ENCODE assay signal across 19 cellular contexts in the genomic region with DNA sequence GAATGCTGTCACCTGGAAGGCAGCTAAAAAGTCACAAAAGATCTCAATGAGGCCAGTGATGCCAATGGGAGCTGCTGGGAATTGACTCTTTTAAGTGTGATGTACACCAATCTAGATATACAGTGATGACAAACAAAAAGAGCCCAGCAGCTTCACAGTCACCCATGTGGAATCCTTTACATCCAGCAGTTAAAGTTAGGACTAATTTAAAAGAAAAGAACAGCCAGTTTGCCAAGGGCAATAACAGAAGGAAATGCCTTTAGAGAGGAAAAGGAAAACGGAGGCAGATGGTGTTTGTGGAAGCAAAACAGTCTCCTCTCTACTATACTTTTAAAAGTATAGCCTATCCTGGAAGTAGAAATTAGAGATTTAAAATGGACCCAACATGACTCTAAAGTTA.
A peak's percentile ranks its signal among the peaks of the same experiment; 100 is the strongest.
DNase-seq lines count a peak whose midpoint lies in the region; ATAC-seq, FAIRE-seq and TF ChIP-seq lines count a peak whose summit lies in the region.
"Had no signal": no experiment of that assay in that cellular context is flagged by ENCODE, and none has a peak within 500 bp of the region (broad histone marks: within the 10 kb centered on the region; RNA-seq: fewer than 3 reads in every experiment).

No MANE protein-coding gene starts in this region.

- H3K4me3 ChIP-seq in endothelial cell of umbilical vein (replicated peaks in 1 of 3; ENCODE audit: insufficient read depth in 1 of 3, low read depth in 1 of 3, low read length in 3 of 3) (no peak overlapping the region), smooth muscle cell (no peak overlapping the region), coronary artery (no peak overlapping the region)
- H3K4me3 ChIP-seq: GM12878, GM23338 had no signal

- H3K4me3 Mint-ChIP-seq in nephron progenitor cell, result no peak overlapping the region
- H3K4me3 Mint-ChIP-seq: CD4-positive, alpha-beta memory T cell; GM23338; H9 had no signal

- intact Hi-C loops in endothelial cell of umbilical vein (cut with micrococcal nuclease), result loop anchor here (1.0 to 10.0 kb wide), 5 partner anchors 25 to 1061 kb away; no protein-coding TSS in a partner anchor

- no peaks in the 10 kb centered on the region for H3K36me3 ChIP-seq in endothelial cell of umbilical vein (ENCODE audit: control insufficient read depth in 2 of 2, extremely low read depth in 1 of 2, insufficient read depth in 2 of 2, low read length in 2 of 2)
- no peaks in the 10 kb centered on the region for H3K36me3 ChIP-seq in smooth muscle cell (ENCODE audit: low read depth)

- H3K9me1 ChIP-seq in endothelial cell of umbilical vein (replicated peaks; ENCODE audit: control insufficient read depth, extremely low read depth, insufficient read depth, low read length), result no peaks in the 10 kb centered on the region

- peak; percentile 79 for FAIRE-seq in endothelial cell of umbilical vein (lab: Jason Lieb, UNC)
- FAIRE-seq: GM12878, GM19239 had no signal

- peaks cover 41% of the 10 kb centered on the region for H3K4me1 ChIP-seq in endothelial cell of umbilical vein (ENCODE audit: control insufficient read depth, extremely low read depth, insufficient read depth, low read length)
- H3K4me1 ChIP-seq in smooth muscle cell (ENCODE audit: low read depth), result no peaks in the 10 kb centered on the region
- H3K4me1 ChIP-seq: Caco-2 had no signal

- peak; percentile 63 for TF ChIP-seq POLR2A in endothelial cell of umbilical vein (IDR thresholded peaks at IDR 0.05; ENCODE audit: low read depth, low read length)

- ATAC-seq in GM19328 (IDR thresholded peaks at IDR 0.05; ENCODE audit: unreplicated experiment) (no peak), HG02678 (IDR thresholded peaks at IDR 0.05; ENCODE audit: unreplicated experiment) (no peak)
- ATAC-seq: GM12878, GM23338, HCT116 had no signal

- no peaks in the 10 kb centered on the region for H3K4me1 Mint-ChIP-seq in nephron progenitor cell
- H3K4me1 Mint-ChIP-seq: CD4-positive, alpha-beta memory T cell; GM23338 had no signal

- H3K27me3 Mint-ChIP-seq in nephron progenitor cell (ENCODE audit: low read depth, poor library complexity), result no peaks in the 10 kb centered on the region
- H3K27me3 Mint-ChIP-seq: CD4-positive, alpha-beta memory T cell had no signal

- no TSS peak for BruUV-seq in endothelial cell of umbilical vein (replicated peaks; lab: Mats Ljungman, UMichigan)

- dilution Hi-C loops in endothelial cell of umbilical vein (cut with MboI; ENCODE audit: extremely low pct_ligation_motif_present, low sequenced_read_pairs), result no loop called here

- no peaks in the 10 kb centered on the region for H3K9me3 ChIP-seq in endothelial cell of umbilical vein (replicated peaks; ENCODE audit: control insufficient read depth, insufficient read depth, low read length)
- no peaks in the 10 kb centered on the region for H3K9me3 ChIP-seq in smooth muscle cell (replicated peaks; ENCODE audit: low read depth)
- H3K9me3 ChIP-seq: Caco-2 had no signal

- TF ChIP-seq CTCF in endothelial cell of umbilical vein (IDR thresholded peaks at IDR 0.05; ENCODE audit: extremely low read depth in 1 of 2, insufficient read depth in 1 of 2, low read depth in 1 of 2, low read length in 2 of 2) (no peak), nephron progenitor cell (IDR thresholded peaks at IDR 0.05) (no peak), smooth muscle cell (IDR thresholded peaks at IDR 0.05; ENCODE audit: borderline replicate concordance, insufficient read depth, poor library complexity, severe bottlenecking) (no peak), coronary artery (IDR thresholded peaks at IDR 0.05) (no peak)

- H3K27me3 ChIP-seq in endothelial cell of umbilical vein (ENCODE audit: control insufficient read depth in 2 of 2, insufficient read depth in 2 of 2, low read length in 2 of 2) (no peaks in the 10 kb centered on the region), smooth muscle cell (ENCODE audit: low read depth) (no peaks in the 10 kb centered on the region)

- DNase-seq in dermis blood vessel endothelial cell, result peak; percentile 93
- peak; percentile 93 for DNase-seq in endothelial cell of umbilical vein (ENCODE audit: low read depth, low spot score)
- no peak for DNase-seq in nephron progenitor cell
- no peak for DNase-seq in smooth muscle cell (lab: John Stamatoyannopoulos, UW; ENCODE audit: unreplicated experiment)
- DNase-seq in coronary artery (ENCODE audit: low spot score), result no peak
- DNase-seq: C1 segment of cervical spinal cord; Caco-2; CD4-positive, alpha-beta memory T cell; DMS 273 treated with DMSO at 0.1 percent for 48 hours; DMS79; EL; GDM1; H9 had no signal

- POLR2A ChIA-PET in endothelial cell of umbilical vein (lab: Charles Lee), result interaction anchor here (0.6 kb wide), 1 partner anchor 15 kb away, joined by 3 read pairs; no protein-coding TSS in a partner anchor

- peak overlapping the region; percentile 49 for H3K9ac ChIP-seq in endothelial cell of umbilical vein (replicated peaks; ENCODE audit: extremely low read depth, insufficient read depth, low read length)
- H3K9ac ChIP-seq in smooth muscle cell (ENCODE audit: low read depth), result no peak overlapping the region

- H4K20me1 ChIP-seq in endothelial cell of umbilical vein (replicated peaks; ENCODE audit: control insufficient read depth, extremely low read depth, insufficient read depth, low read length) (no peaks in the 10 kb centered on the region), smooth muscle cell (ENCODE audit: low read depth) (no peaks in the 10 kb centered on the region)

- CTCF ChIA-PET in endothelial cell of umbilical vein (lab: Charles Lee), result no interaction called here

- H3K27ac ChIP-seq in endothelial cell of umbilical vein (ENCODE audit: insufficient read depth, low read depth, low read length) (peak overlapping the region; percentile 85), smooth muscle cell (ENCODE audit: low read depth) (no peak overlapping the region), coronary artery (no peak overlapping the region)

- H3K4me2 ChIP-seq in endothelial cell of umbilical vein (ENCODE audit: insufficient read depth, low read length) (peak overlapping the region; percentile 78), smooth muscle cell (peak overlapping the region; percentile 2)
- H3K4me2 ChIP-seq: GM23338 had no signal

- WGBS in smooth muscle cell (ENCODE audit: low lambda C conversion rate), result 10% methylated on average over 1 of the region's 1 CpG

- H3K9me3 Mint-ChIP-seq in nephron progenitor cell, result no peaks in the 10 kb centered on the region

- peak overlapping the region; percentile 53 for H2AFZ ChIP-seq in endothelial cell of umbilical vein (ENCODE audit: low read depth, low read length)
- H2AFZ ChIP-seq in smooth muscle cell (ENCODE audit: low read depth), result peak overlapping the region; percentile 50
- H2AFZ ChIP-seq: GM23338 had no signal

- peak overlapping the region; percentile 37 for H3K27ac Mint-ChIP-seq in nephron progenitor cell
- H3K27ac Mint-ChIP-seq: CD4-positive, alpha-beta memory T cell; GM23338; H9 had no signal

- H3K79me2 ChIP-seq in endothelial cell of umbilical vein (ENCODE audit: control insufficient read depth, insufficient read depth, low read length) (no peaks in the 10 kb centered on the region), smooth muscle cell (ENCODE audit: low read depth) (no peaks in the 10 kb centered on the region)

- H3K36me3 Mint-ChIP-seq in nephron progenitor cell (ENCODE audit: low read depth), result no peaks in the 10 kb centered on the region
- H3K36me3 Mint-ChIP-seq: CD4-positive, alpha-beta memory T cell had no signal

- H3F3A ChIP-seq in smooth muscle cell (ENCODE audit: low read depth), result no peaks in the 10 kb centered on the region

TF ChIP-seq in endothelial cell of umbilical vein, 7 proteins besides CTCF, POLR2A, EP300 and RAD21:
- no peak for TF ChIP-seq EZH2 (IDR thresholded peaks at IDR 0.05; ENCODE audit: borderline replicate concordance, low read depth, low read length, severe bottlenecking)
- peak; percentile 54 for TF ChIP-seq JUN (IDR thresholded peaks at IDR 0.05; ENCODE audit: borderline replicate concordance, insufficient read depth, insufficient read length, low read depth)
- TF ChIP-seq, protein P1, sequence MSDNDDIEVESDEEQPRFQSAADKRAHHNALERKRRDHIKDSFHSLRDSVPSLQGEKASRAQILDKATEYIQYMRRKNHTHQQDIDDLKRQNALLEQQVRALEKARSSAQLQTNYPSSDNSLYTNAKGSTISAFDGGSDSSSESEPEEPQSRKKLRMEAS (IDR thresholded peaks at IDR 0.05; ENCODE audit: insufficient read depth, insufficient read length), result no peak
- peak; percentile 31 for TF ChIP-seq GATA2 (IDR thresholded peaks at IDR 0.05; ENCODE audit: insufficient read depth, insufficient read length, low read depth, low read length)
- peak; percentile 31 for TF ChIP-seq FOS (IDR thresholded peaks at IDR 0.05; ENCODE audit: borderline replicate concordance, insufficient read depth, low read length)
- peak; percentile 74 for TF ChIP-seq POLR2AphosphoS5 (IDR thresholded peaks at IDR 0.05; ENCODE audit: insufficient read depth, low read depth, low read length)
- TF ChIP-seq MYC (IDR thresholded peaks at IDR 0.05; ENCODE audit: low read depth, low read length), result no peak

Comparison
In these comparisons a context has a peak if more than half of its experiments do, and no peak if none do; other contexts are left out.
1. DNase-seq: peak in dermis blood vessel endothelial cell (single experiment) and endothelial cell of umbilical vein (single experiment); none in nephron progenitor cell (single experiment), smooth muscle cell (single experiment) and coronary artery (single experiment).